Comparison of ENCODE assay signal across 8 cellular contexts in the genomic region with DNA sequence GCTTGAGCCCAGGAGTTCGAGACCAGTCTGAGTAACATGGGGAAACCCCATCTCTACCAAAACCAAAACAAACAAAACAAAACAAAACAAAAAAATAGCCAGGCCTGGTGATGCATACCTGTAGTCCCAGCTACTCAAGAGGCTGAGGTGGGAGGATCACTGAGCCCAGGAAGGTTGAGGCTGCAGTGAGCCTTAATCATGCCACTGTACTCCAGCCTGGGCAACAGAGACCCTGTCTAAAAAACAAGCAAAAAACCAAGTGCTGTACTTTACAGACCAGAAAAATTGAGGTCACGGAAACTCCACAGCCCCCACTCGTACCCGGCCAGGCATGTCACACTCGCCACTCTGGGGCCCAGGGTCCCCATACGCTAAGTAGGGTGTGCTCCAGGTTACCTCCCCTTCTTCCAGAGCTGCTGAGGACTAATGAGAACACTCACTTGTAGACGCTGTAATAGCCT. TPM values are rescaled to one million over a fixed set of nuclear protein-coding genes. Genes with fewer than 3 reads are reported as not detected.
DNase-seq lines count a peak whose midpoint lies in the region; ATAC-seq and TF ChIP-seq lines count a peak whose summit lies in the region.

No MANE protein-coding gene starts in this region.

- CTCF ChIA-PET in activated CD4-positive, alpha-beta memory T cell treated with anti-CD3 and anti-CD28 coated beads, Interleukin-2, amount 10 ng/mL, durations not matched to agents 7 days and 5 days (lab: Charles Lee): interaction anchor here (1.0 to 3.5 kb wide), 7 partner anchors 10 to 382 kb away, joined by 3 to 17 read pairs (median 3); partner anchors contain the start of gene ATP2B4
- CTCF ChIA-PET in HEK293T (lab: Yijun Ruan, JAX): no interaction called here

- no peaks in the 10 kb centered on the region for H3K9me3 Mint-ChIP-seq in activated CD4-positive, alpha-beta memory T cell treated with anti-CD3 and anti-CD28 coated beads, Interleukin-2, amount 10 ng/mL, durations not matched to agents 7 days and 5 days

- H3K27ac ChIP-seq in lower lobe of right lung (peak overlapping the region; percentile 61), thyroid gland (peak overlapping the region in 1 of 3 donors; percentile 68)

- H3K27me3 Mint-ChIP-seq in activated CD4-positive, alpha-beta memory T cell treated with anti-CD3 and anti-CD28 coated beads, Interleukin-2, amount 10 ng/mL, durations not matched to agents 7 days and 5 days: no peaks in the 10 kb centered on the region

- H3K27ac Mint-ChIP-seq in activated CD4-positive, alpha-beta memory T cell treated with anti-CD3 and anti-CD28 coated beads, Interleukin-2, amount 10 ng/mL, durations not matched to agents 7 days and 5 days: peak overlapping the region; percentile 86

- TF ChIP-seq CTCF in lower lobe of right lung (IDR thresholded peaks at IDR 0.05): no peak
- TF ChIP-seq CTCF in thyroid gland (IDR thresholded peaks at IDR 0.05): no peak

- no peak for TF ChIP-seq POLR2A in GM18505 (IDR thresholded peaks at IDR 0.05; ENCODE audit: borderline replicate concordance, extremely low read depth, insufficient read depth, insufficient read length)
- TF ChIP-seq POLR2A in thyroid gland (IDR thresholded peaks at IDR 0.05): no peak

- H3K27me3 ChIP-seq in lower lobe of right lung (ENCODE audit: low read depth): no peaks in the 10 kb centered on the region
- no peaks in the 10 kb centered on the region for H3K27me3 ChIP-seq in thyroid gland

- H3K4me1 ChIP-seq in lower lobe of right lung (peaks cover 60% of the 10 kb centered on the region), thyroid gland (peaks cover 14 to 55% of the 10 kb centered on the region in 2 donors)

- peaks cover 81% of the 10 kb centered on the region for H3K4me1 Mint-ChIP-seq in activated CD4-positive, alpha-beta memory T cell treated with anti-CD3 and anti-CD28 coated beads, Interleukin-2, amount 10 ng/mL, durations not matched to agents 7 days and 5 days

- 78 to 83% methylated on average over 7 of the region's 7 CpGs for WGBS in thyroid gland, 2 donors

- ATAC-seq in GM18505 (IDR thresholded peaks at IDR 0.05; ENCODE audit: unreplicated experiment) (peak; percentile 28), HG02763 (IDR thresholded peaks at IDR 0.05; ENCODE audit: unreplicated experiment) (peak; percentile 27), lower lobe of right lung (peak; percentile 11 to 30)

- intact Hi-C loops in lower lobe of right lung (cut with DNase I) (no loop called here), thyroid gland (cut with DNase I) (no loop called here)

- peak; percentile 49 for DNase-seq in activated CD4-positive, alpha-beta memory T cell treated with anti-CD3 and anti-CD28 coated beads, Interleukin-2, amount 10 ng/mL, durations not matched to agents 7 days and 5 days
- DNase-seq in lower lobe of right lung (no peak), HEK293T (ENCODE audit: extremely low spot score) (no peak), NCI-H1436 (lab: John Stamatoyannopoulos, UW) (no peak), thyroid gland (no peak), AML-193 (lab: John Stamatoyannopoulos, UW) (no peak)

- H3K36me3 Mint-ChIP-seq in activated CD4-positive, alpha-beta memory T cell treated with anti-CD3 and anti-CD28 coated beads, Interleukin-2, amount 10 ng/mL, durations not matched to agents 7 days and 5 days (ENCODE audit: low read depth): peaks cover 42% of the 10 kb centered on the region

- H3K9me3 ChIP-seq in lower lobe of right lung (no peaks in the 10 kb centered on the region), thyroid gland (no peaks in the 10 kb centered on the region)

- peak overlapping the region; percentile 67 for H3K4me3 Mint-ChIP-seq in activated CD4-positive, alpha-beta memory T cell treated with anti-CD3 and anti-CD28 coated beads, Interleukin-2, amount 10 ng/mL, durations not matched to agents 7 days and 5 days

- H3K36me3 ChIP-seq in lower lobe of right lung: no peaks in the 10 kb centered on the region
- H3K36me3 ChIP-seq in thyroid gland: no peaks in the 10 kb centered on the region

- POLR2A ChIA-PET in activated CD4-positive, alpha-beta memory T cell treated with anti-CD3 and anti-CD28 coated beads, Interleukin-2, amount 10 ng/mL, durations not matched to agents 7 days and 5 days (lab: Charles Lee): interaction anchor here (1.0 to 10.0 kb wide), 10 partner anchors 10 to 116 kb away, joined by 3 to 188 read pairs (median 8); partner anchors contain the start of genes ATP2B4 and LAX1
- POLR2A ChIA-PET in HEK293T (lab: Yijun Ruan, JAX): no interaction called here

- H3K4me3 ChIP-seq in lower lobe of right lung: no peak overlapping the region
- no peak overlapping the region for H3K4me3 ChIP-seq in thyroid gland (replicated peaks in 1 of 3)

TF ChIP-seq in HEK293T, 16 proteins besides CTCF, POLR2A, EP300 and RAD21:
- TF ChIP-seq FOXM1 (IDR thresholded peaks at IDR 0.05; ENCODE audit: borderline replicate concordance): no peak
- TF ChIP-seq HDGF (IDR thresholded peaks at IDR 0.05; ENCODE audit: borderline replicate concordance): no peak
- no peak for TF ChIP-seq BHLHE40 (IDR thresholded peaks at IDR 0.05; ENCODE audit: borderline replicate concordance)
- TF ChIP-seq SUZ12 (IDR thresholded peaks at IDR 0.05): no peak
- no peak for TF ChIP-seq L3MBTL2 (conservative IDR thresholded peaks at IDR 0.05)
- no peak for TF ChIP-seq FOXA1 (IDR thresholded peaks at IDR 0.05)
- TF ChIP-seq NFRKB (IDR thresholded peaks at IDR 0.05): no peak
- TF ChIP-seq LEF1 (IDR thresholded peaks at IDR 0.05; ENCODE audit: borderline replicate concordance): no peak
- TF ChIP-seq ARNT (IDR thresholded peaks at IDR 0.05): no peak
- no peak for TF ChIP-seq SP1 (IDR thresholded peaks at IDR 0.05)
- no peak for TF ChIP-seq ZNF384 (IDR thresholded peaks at IDR 0.05)
- TF ChIP-seq ELF4 (IDR thresholded peaks at IDR 0.05): no peak
- TF ChIP-seq PKNOX1 (IDR thresholded peaks at IDR 0.05): no peak
- TF ChIP-seq FOXK2 (IDR thresholded peaks at IDR 0.05): no peak
- TF ChIP-seq TARDBP (IDR thresholded peaks at IDR 0.05): no peak

RNA-seq across cellular contexts. Expression of gene ATP2B4, which starts 22.9 kb away (rescaled TPM):
- 100 to 1,000 TPM; 112 to 116 TPM for total RNA-seq in activated CD4-positive, alpha-beta memory T cell treated with anti-CD3 and anti-CD28 coated beads, Interleukin-2, amount 10 ng/mL, durations not matched to agents 7 days and 5 days
- total RNA-seq in lower lobe of right lung: 92.3 TPM
- total RNA-seq in thyroid gland: 10 to 100 TPM; 41.3 to 46.1 (median 42.7) TPM
